In genomic region chr17:1186214-1186820, GRCh38 we compare ENCODE assay signal across 1 cellular context.
TF ChIP-seq lines count a peak whose summit lies in the region.

No MANE protein-coding gene starts in this region.

TF ChIP-seq in HepG2, 621 proteins besides CTCF, POLR2A, EP300 and RAD21 (continued from another document):
- no peak for TF ChIP-seq ZNF766 (CRISPR knock-in tag; IDR thresholded peaks at IDR 0.05; ENCODE audit: borderline replicate concordance)
- no peak for TF ChIP-seq HMG20B (CRISPR knock-in tag; conservative IDR thresholded peaks at IDR 0.05)
- no peak for TF ChIP-seq HNF1A (IDR thresholded peaks at IDR 0.05; ENCODE audit: low read depth)
- no peak for TF ChIP-seq HNF1A (CRISPR knock-in tag; IDR thresholded peaks at IDR 0.05; ENCODE audit: borderline replicate concordance)
- no peak for TF ChIP-seq ZBTB1 (CRISPR knock-in tag; IDR thresholded peaks at IDR 0.05; ENCODE audit: borderline replicate concordance)
- TF ChIP-seq EZH2 (conservative IDR thresholded peaks at IDR 0.05; ENCODE audit: low read depth, low read length), result no peak
- no peak for TF ChIP-seq ZKSCAN5 (CRISPR knock-in tag; IDR thresholded peaks at IDR 0.05)
- no peak for TF ChIP-seq ZSCAN20 (CRISPR knock-in tag; IDR thresholded peaks at IDR 0.05; ENCODE audit: borderline replicate concordance)
- no peak for TF ChIP-seq NR2F1 (CRISPR knock-in tag; IDR thresholded peaks at IDR 0.05)
- TF ChIP-seq ZNF784 (CRISPR knock-in tag; IDR thresholded peaks at IDR 0.05; ENCODE audit: borderline replicate concordance), result no peak
